In the genomic region with DNA sequence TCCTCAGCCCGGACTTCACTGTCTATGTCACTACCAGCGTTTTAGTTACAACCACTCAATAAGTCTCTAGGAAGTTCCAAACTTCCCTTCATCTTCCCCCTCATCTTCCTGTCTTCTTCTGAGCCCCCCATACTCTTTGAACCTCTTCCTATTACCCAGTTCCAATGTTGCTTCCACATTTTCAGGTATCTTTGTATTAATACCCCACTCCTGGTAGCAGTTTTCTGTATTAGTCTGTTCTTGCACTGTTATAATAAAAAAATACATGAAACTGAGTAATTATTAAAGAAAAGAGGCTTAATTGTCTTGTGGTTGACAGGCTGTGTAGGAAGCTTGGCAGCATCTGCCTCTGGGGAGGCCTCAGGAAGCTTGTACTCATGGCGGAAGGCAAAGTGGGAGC, we compare ENCODE assay signal across 23 cellular contexts.
A peak's percentile ranks its signal among the peaks of the same experiment; 100 is the strongest.
DNase-seq lines count a peak whose midpoint lies in the region; ATAC-seq and TF ChIP-seq lines count a peak whose summit lies in the region.
"Had no signal": no experiment of that assay in that cellular context is flagged by ENCODE, and none has a peak within 500 bp of the region (broad histone marks: within the 10 kb centered on the region; RNA-seq: fewer than 3 reads in every experiment).

No MANE protein-coding gene starts in this region.

- H3K9ac ChIP-seq in BLaER1 (no peak overlapping the region), Karpas-422 (ENCODE audit: low read length) (no peak overlapping the region)

- H3K27ac Mint-ChIP-seq in chondrocyte (ENCODE audit: unreplicated experiment) = peak overlapping the region; percentile 25
- H3K27ac Mint-ChIP-seq: B cell; CD14-positive monocyte; CD4-positive, alpha-beta memory T cell; CD4-positive, CD25-positive, alpha-beta regulatory T cell; CD8-positive, alpha-beta memory T cell had no signal

- H3K79me2 ChIP-seq in Karpas-422 (ENCODE audit: low read length) = no peaks in the 10 kb centered on the region

- CTCF ChIA-PET in HEK293 (lab: Yijun Ruan, JAX) = interaction anchor here (1.0 kb wide), 1 partner anchor 11 kb away, joined by 6 read pairs; no protein-coding TSS in a partner anchor

- POLR2A ChIA-PET in HEK293 (lab: Yijun Ruan, JAX) = no interaction called here

- H3K27me3 ChIP-seq in BLaER1 (no peaks in the 10 kb centered on the region), Karpas-422 (ENCODE audit: low read length) (no peaks in the 10 kb centered on the region), stomach (no peaks in the 10 kb centered on the region)

- H3K9me2 ChIP-seq in Karpas-422 (replicated peaks; ENCODE audit: insufficient read depth, low read length) = no peaks in the 10 kb centered on the region

- peaks cover 30% of the 10 kb centered on the region for H3K9me3 ChIP-seq in BLaER1
- no peaks in the 10 kb centered on the region for H3K9me3 ChIP-seq in HEK293 (ENCODE audit: control insufficient read depth, insufficient read depth, low read depth, low read length)
- no peaks in the 10 kb centered on the region for H3K9me3 ChIP-seq in Karpas-422 (ENCODE audit: low read length)
- peaks cover 0 to 20% (median 12%) of the 10 kb centered on the region in 4 donors for H3K9me3 ChIP-seq in stomach

- H3K27ac ChIP-seq in BLaER1 (no peak overlapping the region), HEK293 (ENCODE audit: extremely low read depth, low read depth, low read length) (no peak overlapping the region), Karpas-422 (ENCODE audit: low read length) (no peak overlapping the region), stomach (no peak overlapping the region)

- H3K4me1 ChIP-seq in BLaER1 (peaks cover 35% of the 10 kb centered on the region), HEK293 (ENCODE audit: control insufficient read depth, insufficient read depth, low read length) (no peaks in the 10 kb centered on the region), Karpas-422 (ENCODE audit: low read length) (no peaks in the 10 kb centered on the region), stomach (no peaks in the 10 kb centered on the region)

- ATAC-seq in HG02610 (IDR thresholded peaks at IDR 0.05; ENCODE audit: unreplicated experiment) = no peak
- ATAC-seq: GM12878 had no signal

- TF ChIP-seq CTCF in HEK293 (tag by site-specific recombination; IDR thresholded peaks at IDR 0.05) (no peak), chondrocyte (IDR thresholded peaks at IDR 0.05) (no peak), stomach (IDR thresholded peaks at IDR 0.05) (no peak)

- intact Hi-C loops in stomach (cut with DNase I; ENCODE audit: low total_unique reads) = no loop called here

- H3K4me3 Mint-ChIP-seq in chondrocyte (ENCODE audit: unreplicated experiment) = no peak overlapping the region
- H3K4me3 Mint-ChIP-seq: B cell; CD14-positive monocyte; CD8-positive, alpha-beta memory T cell had no signal

- DNase-seq in chondrocyte (ENCODE audit: low spot score) (no peak), Karpas-422 (no peak), stomach (no peak)
- DNase-seq: 8988T; ACHN; C1 segment of cervical spinal cord; CD4-positive, alpha-beta memory T cell; CD4-positive, CD25-positive, alpha-beta regulatory T cell; CD8-positive, alpha-beta memory T cell; COR-L47; DMS 273 treated with DMSO at 0.1 percent for 48 hours; DMS153; DMS53; DMS79; DND-41; EL; GDM1 had no signal

- peaks cover 32% of the 10 kb centered on the region for H3K4me1 Mint-ChIP-seq in chondrocyte (ENCODE audit: low read depth)
- H3K4me1 Mint-ChIP-seq: B cell; CD4-positive, alpha-beta memory T cell; CD4-positive, CD25-positive, alpha-beta regulatory T cell; CD8-positive, alpha-beta memory T cell had no signal

- peak overlapping the region; percentile 2; the same call in 1 of the 2 replicates for H3K4me2 ChIP-seq in BLaER1
- H3K4me2 ChIP-seq in Karpas-422 (ENCODE audit: low read depth, low read length, poor library complexity, severe bottlenecking) = no peak overlapping the region

- no peaks in the 10 kb centered on the region for H3K27me3 Mint-ChIP-seq in chondrocyte (ENCODE audit: low read depth)
- H3K27me3 Mint-ChIP-seq: CD4-positive, alpha-beta memory T cell; CD8-positive, alpha-beta memory T cell had no signal

- peaks cover 17% of the 10 kb centered on the region for H3K9me3 Mint-ChIP-seq in chondrocyte (ENCODE audit: low read depth)

- H3K36me3 Mint-ChIP-seq in chondrocyte (ENCODE audit: low read depth) = peaks cover 3% of the 10 kb centered on the region
- H3K36me3 Mint-ChIP-seq: CD4-positive, alpha-beta memory T cell; CD4-positive, CD25-positive, alpha-beta regulatory T cell had no signal

- H4K20me1 ChIP-seq in BLaER1 = no peaks in the 10 kb centered on the region
- H4K20me1 ChIP-seq in Karpas-422 (ENCODE audit: insufficient read depth, low read depth, low read length) = no peaks in the 10 kb centered on the region

- TF ChIP-seq POLR2A in stomach (IDR thresholded peaks at IDR 0.05) = no peak

- H3K36me3 ChIP-seq in BLaER1 = no peaks in the 10 kb centered on the region
- no peaks in the 10 kb centered on the region for H3K36me3 ChIP-seq in HEK293 (ENCODE audit: control insufficient read depth in 2 of 2, insufficient read depth in 1 of 2, low read length in 2 of 2)
- H3K36me3 ChIP-seq in Karpas-422 (ENCODE audit: insufficient read depth, low read length) = no peaks in the 10 kb centered on the region
- H3K36me3 ChIP-seq in stomach = no peaks in the 10 kb centered on the region

- 87 to 99% (median 92%) methylated on average over 3 of the region's 3 CpGs for WGBS in stomach, 5 donors

- no peak overlapping the region for H2AFZ ChIP-seq in Karpas-422 (ENCODE audit: low read length)

- TF ChIP-seq EP300 in stomach (IDR thresholded peaks at IDR 0.05) = no peak

- no peak overlapping the region for H3K4me3 ChIP-seq in BLaER1
- no peak overlapping the region for H3K4me3 ChIP-seq in HEK293 (ENCODE audit: low read depth, low read length)
- H3K4me3 ChIP-seq in Karpas-422 (ENCODE audit: low read length) = no peak overlapping the region
- no peak overlapping the region for H3K4me3 ChIP-seq in stomach
- H3K4me3 ChIP-seq: GM12878 had no signal

TF ChIP-seq in HEK293, 187 proteins besides CTCF, POLR2A, EP300 and RAD21:
- TF ChIP-seq ZNF785 (tag by site-specific recombination; IDR thresholded peaks at IDR 0.05) (no peak), ZNF701 (tag by site-specific recombination; IDR thresholded peaks at IDR 0.05) (no peak), ZNF707 (tag by site-specific recombination; IDR thresholded peaks at IDR 0.05) (peak; percentile 76)
TF ChIP-seq in HEK293: peak in this region for 1.
